Comparison of ENCODE assay signal across 16 cellular contexts in the genomic region with DNA sequence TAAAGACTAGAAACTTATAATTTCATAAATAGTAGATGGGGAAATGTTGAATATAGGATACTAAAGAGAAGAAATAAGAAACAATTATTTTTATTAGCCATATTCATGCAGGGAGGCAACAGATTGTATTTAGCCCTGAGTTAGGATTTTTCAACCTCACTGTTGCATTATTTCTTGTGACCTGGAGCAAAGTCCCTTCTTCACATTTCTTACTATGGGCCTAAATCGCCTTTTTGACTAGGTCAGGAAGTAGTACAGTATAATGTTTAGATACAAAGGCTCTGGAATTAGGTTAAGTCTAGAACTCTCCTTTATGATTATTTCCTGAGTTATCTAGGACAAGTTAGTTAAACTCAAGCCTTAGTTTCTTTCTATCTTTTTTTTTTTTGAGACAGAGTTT.
DNase-seq lines count a peak whose midpoint lies in the region; ATAC-seq, FAIRE-seq and TF ChIP-seq lines count a peak whose summit lies in the region.
"Had no signal": no experiment of that assay in that cellular context is flagged by ENCODE, and none has a peak within 500 bp of the region (broad histone marks: within the 10 kb centered on the region; RNA-seq: fewer than 3 reads in every experiment).

No MANE protein-coding gene starts in this region.

- no peak overlapping the region for H3K4me2 ChIP-seq in HepG2 (ENCODE audit: low read depth, low read length)
- H3K4me2 ChIP-seq: BLaER1 treated with 17β-estradiol and CSF1 and Interleukin-3, amounts not matched to agents 10 nM and 100 nM had no signal

- no TSS peak for BruUV-seq in HepG2 (replicated peaks; lab: Mats Ljungman, UMichigan)

- in situ Hi-C loops in HepG2 (cut with HindIII; ENCODE audit: extremely low pct_ligation_motif_present, low pct_unique_long_range_greater_than_20kb): no loop called here

- no peaks in the 10 kb centered on the region for H4K20me1 ChIP-seq in HepG2 (ENCODE audit: insufficient read depth, low read length)

- H3K27ac ChIP-seq in liver (ENCODE audit: low read depth in 1 of 2, low read length in 2 of 2) (no peak overlapping the region), HepG2 (ENCODE audit: extremely low read length, insufficient read depth, low read length) (no peak overlapping the region), RWPE1 (0 out of 2 replicates have a peak overlapping the region, but pooled peaks have one; percentile 32), tibial nerve (peak overlapping the region in 2 of 4 donors; percentile 18 to 68)
- H3K27ac ChIP-seq: BLaER1 treated with 17β-estradiol and CSF1 and Interleukin-3, amounts not matched to agents 10 nM and 100 nM had no signal

- intact Hi-C loops in HepG2 (cut with micrococcal nuclease; ENCODE audit: unreplicated experiment): no loop called here

- POLR2A ChIA-PET in HepG2 (lab: Yijun Ruan, JAX): no interaction called here
- POLR2A ChIA-PET in RWPE1 (lab: Yijun Ruan, JAX; ENCODE audit: low non-redundant PET): no interaction called here

- H3K9ac ChIP-seq in liver (ENCODE audit: low read depth in 1 of 2, low read length in 2 of 2) (no peak overlapping the region), HepG2 (ENCODE audit: insufficient read depth, low read depth, low read length) (no peak overlapping the region)
- H3K9ac ChIP-seq: BLaER1 treated with 17β-estradiol and CSF1 and Interleukin-3, amounts not matched to agents 10 nM and 100 nM had no signal

- no peak for TF ChIP-seq RAD21 in liver (IDR thresholded peaks at IDR 0.05)
- no peak for TF ChIP-seq RAD21 in HepG2 (CRISPR knock-in tag; IDR thresholded peaks at IDR 0.05)

- FAIRE-seq in HepG2 (lab: Jason Lieb, UNC): no peak
- FAIRE-seq: GM18507, K562 had no signal

- TF ChIP-seq CTCF in liver (IDR thresholded peaks at IDR 0.05; ENCODE audit: low read depth, low read length, missing input control) (no peak), HepG2 (CRISPR knock-in tag; IDR thresholded peaks at IDR 0.05) (no peak), RWPE1 (conservative IDR thresholded peaks at IDR 0.05; ENCODE audit: low read depth) (no peak), tibial nerve (IDR thresholded peaks at IDR 0.05) (no peak)

- H3K4me1 ChIP-seq in liver (ENCODE audit: control insufficient read depth in 4 of 4, insufficient read depth in 4 of 4, low read length in 3 of 4) (peaks cover 0 to 7% (median 2%) of the 10 kb centered on the region in 4 donors), HepG2 (ENCODE audit: insufficient read depth, low read length) (peaks cover 12% of the 10 kb centered on the region; the same call in 1 of the 2 replicates), tibial nerve (peaks cover 0 to 69% (median 2%) of the 10 kb centered on the region in 4 donors)

- 36% methylated on average over 1 of the region's 1 CpG for WGBS in liver
- WGBS in HepG2 (ENCODE audit: low lambda C conversion rate): 96% methylated on average over 1 of the region's 1 CpG
- 77 to 89% methylated on average over 1 of the region's 1 CpG for WGBS in tibial nerve, 2 donors

- no peak for ATAC-seq in HepG2
- peak; percentile 76 for ATAC-seq in left lobe of liver
- no peak for ATAC-seq in GM19035 (IDR thresholded peaks at IDR 0.05; ENCODE audit: unreplicated experiment)

- peaks cover 8% of the 10 kb centered on the region for H3K79me2 ChIP-seq in HepG2 (ENCODE audit: insufficient read depth, low read length)

- no peaks in the 10 kb centered on the region for H3K36me3 ChIP-seq in liver (ENCODE audit: control insufficient read depth in 4 of 4, insufficient read depth in 3 of 4, low read depth in 1 of 4, low read length in 3 of 4)
- H3K36me3 ChIP-seq in HepG2 (replicated peaks in 1 of 2; ENCODE audit: control insufficient read depth in 1 of 2, insufficient read depth in 2 of 2, low read length in 2 of 2): no peaks in the 10 kb centered on the region
- H3K36me3 ChIP-seq in tibial nerve: no peaks in the 10 kb centered on the region
- H3K36me3 ChIP-seq: HAP-1 had no signal

- H2AFZ ChIP-seq in HepG2 (ENCODE audit: low read length): no peak overlapping the region

- H3K4me3 ChIP-seq in liver (ENCODE audit: low read depth in 1 of 3, low read length in 3 of 3): no peak overlapping the region
- H3K4me3 ChIP-seq in HepG2 (replicated peaks in 1 of 3; ENCODE audit: insufficient read depth in 1 of 3, low read depth in 2 of 3, low read length in 3 of 3): no peak overlapping the region
- no peak overlapping the region for H3K4me3 ChIP-seq in tibial nerve
- H3K4me3 ChIP-seq: BLaER1 treated with 17β-estradiol and CSF1 and Interleukin-3, amounts not matched to agents 10 nM and 100 nM; HAP-1; K562 had no signal

- H3K27me3 ChIP-seq in liver (ENCODE audit: control insufficient read depth in 4 of 4, insufficient read depth in 4 of 4, low read length in 3 of 4) (no peaks in the 10 kb centered on the region), HepG2 (ENCODE audit: control insufficient read depth in 1 of 2, insufficient read depth in 2 of 2, low read length in 2 of 2) (no peaks in the 10 kb centered on the region), tibial nerve (no peaks in the 10 kb centered on the region)
- H3K27me3 ChIP-seq: BLaER1 treated with 17β-estradiol and CSF1 and Interleukin-3, amounts not matched to agents 10 nM and 100 nM had no signal

- H3K9me3 ChIP-seq in liver (ENCODE audit: control insufficient read depth in 4 of 4, low read length in 3 of 4) (no peaks in the 10 kb centered on the region), HepG2 (ENCODE audit: low read length) (no peaks in the 10 kb centered on the region), tibial nerve (no peaks in the 10 kb centered on the region)
- H3K9me3 ChIP-seq: HAP-1 had no signal

- no peak for TF ChIP-seq POLR2A in HepG2 (IDR thresholded peaks at IDR 0.05; ENCODE audit: insufficient read depth in 1 of 2, low read depth in 2 of 2, low read length in 2 of 2)
- no peak for TF ChIP-seq POLR2A in tibial nerve (IDR thresholded peaks at IDR 0.05)

- CTCF ChIA-PET in HepG2 (lab: Yijun Ruan, JAX; ENCODE audit: low intra/inter-chr PET ratio, low total read pairs) (no interaction called here), RWPE1 (lab: Yijun Ruan, JAX) (no interaction called here)

- TF ChIP-seq EP300 in HepG2 (IDR thresholded peaks at IDR 0.05; ENCODE audit: low read depth in 2 of 2, low read length in 2 of 2) (no peak), HepG2 (CRISPR knock-in tag; IDR thresholded peaks at IDR 0.05; ENCODE audit: borderline replicate concordance) (no peak), tibial nerve (IDR thresholded peaks at IDR 0.05) (no peak)

- DNase-seq in HepG2 (ENCODE audit: low spot score) (no peak), RWPE1 (ENCODE audit: low spot score) (no peak), left lobe of liver (ENCODE audit: low spot score) (no peak), tibial nerve (ENCODE audit: low spot score in 2 of 2) (no peak), NOMO-1 (lab: John Stamatoyannopoulos, UW; ENCODE audit: unreplicated experiment in 2 of 2) (no peak)
- DNase-seq: 8988T; Calu3; CD4-positive, CD25-positive, alpha-beta regulatory T cell; DMS 273 treated with DMSO at 0.1 percent for 48 hours; GOT3 had no signal

TF ChIP-seq in liver, 16 proteins besides CTCF, POLR2A, EP300 and RAD21:
- no peak for TF ChIP-seq SP1 (IDR thresholded peaks at IDR 0.05)
- peak; percentile 56 to 57 for TF ChIP-seq HNF4A (conservative IDR thresholded peaks at IDR 0.05)
TF ChIP-seq in liver: peak in this region for 1.

TF ChIP-seq in HepG2, 621 proteins besides CTCF, POLR2A, EP300 and RAD21 (continues in another document):
- TF ChIP-seq DR1 (CRISPR knock-in tag; IDR thresholded peaks at IDR 0.05) (no peak), FLYWCH1 (CRISPR knock-in tag; IDR thresholded peaks at IDR 0.05) (no peak), ZFP41 (CRISPR knock-in tag; IDR thresholded peaks at IDR 0.05; ENCODE audit: borderline replicate concordance) (no peak), ZFP62 (CRISPR knock-in tag; IDR thresholded peaks at IDR 0.05) (no peak), RXRA (CRISPR knock-in tag; IDR thresholded peaks at IDR 0.05) (no peak), CREM (IDR thresholded peaks at IDR 0.05) (no peak), CREM (CRISPR knock-in tag; IDR thresholded peaks at IDR 0.05) (no peak), ZNF530 (CRISPR knock-in tag; IDR thresholded peaks at IDR 0.05; ENCODE audit: low read depth) (no peak)
